1 cellular context compared by ENCODE assay signal in genomic region chr4:139665690-139666529, GRCh38.
TF ChIP-seq lines count a peak whose summit lies in the region.

Gene MGST2 (plus strand): TSS chr4:139665819. CDS start chr4:139666020, 201 bp downstream.

TF ChIP-seq in H1, 55 proteins besides CTCF, POLR2A, EP300 and RAD21 (continued from another document):
- 0 out of 4 replicates have a peak, but pooled peaks of 1 of the 2 experiments have one; percentile 44 for TF ChIP-seq SIN3A (conservative IDR thresholded peaks at IDR 0.05 in 1 of 2, IDR thresholded peaks at IDR 0.05 in 1 of 2; ENCODE audit: low read depth in 1 of 2, low read length in 2 of 2)
